Comparison of ENCODE assay signal across 7 cellular contexts in the genomic region with DNA sequence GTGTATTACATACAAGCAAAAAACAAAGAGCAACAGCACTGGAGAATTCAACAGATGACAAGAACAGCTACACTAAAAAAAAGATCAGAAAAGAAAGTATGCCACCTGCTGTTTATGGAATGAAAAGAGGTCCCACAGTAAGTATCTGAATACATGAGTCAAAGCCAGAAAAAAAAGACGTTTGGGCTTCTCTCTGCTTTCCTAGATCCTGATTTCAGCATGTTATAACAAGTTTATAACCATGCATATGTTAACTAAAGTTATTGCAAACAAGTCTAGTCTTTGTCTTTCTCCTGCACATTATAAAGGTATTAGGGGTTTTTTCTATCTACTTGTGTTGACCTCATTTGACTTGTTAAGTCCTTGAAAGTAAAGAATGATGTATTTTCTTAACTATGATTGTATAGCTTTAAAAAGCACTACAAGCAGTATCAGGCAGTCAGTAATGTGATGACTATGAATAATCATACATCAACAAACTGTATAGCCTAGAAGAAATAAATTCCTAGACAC.
DNase-seq lines count a peak whose midpoint lies in the region; ATAC-seq, FAIRE-seq and TF ChIP-seq lines count a peak whose summit lies in the region.

No MANE protein-coding gene starts in this region.

- WGBS in small intestine, 3 donors: 3% methylated on average over 1 of the region's 1 CpG

- no peaks in the 10 kb centered on the region for H3K27me3 ChIP-seq in small intestine (ENCODE audit: control insufficient read depth in 2 of 2, insufficient read depth in 2 of 2, low read length in 2 of 2)

- CTCF ChIA-PET in GM10248 (lab: Yijun Ruan, JAX): interaction anchor here (1.0 to 1.2 kb wide), 5 partner anchors 8 to 763 kb away, joined by 3 to 6 read pairs (median 5); no protein-coding TSS in a partner anchor

- H3K4me1 ChIP-seq in small intestine (ENCODE audit: control insufficient read depth in 2 of 2, insufficient read depth in 1 of 2, low read depth in 1 of 2, low read length in 1 of 2): no peaks in the 10 kb centered on the region

- peak; percentile 31 for TF ChIP-seq CTCF in GM10248 (IDR thresholded peaks at IDR 0.05; ENCODE audit: control extremely low read depth, extremely low read depth, low read depth, missing control alignments)

- peak; percentile 75 for TF ChIP-seq RAD21 in Ishikawa (IDR thresholded peaks at IDR 0.05; ENCODE audit: low read depth)

- TF ChIP-seq EP300 in Ishikawa (IDR thresholded peaks at IDR 0.05; ENCODE audit: borderline replicate concordance): no peak

- FAIRE-seq in small intestine (lab: Jason Lieb, UNC): no peak

- H3K4me3 ChIP-seq in small intestine (ENCODE audit: low read depth in 1 of 2, low read length in 2 of 2): no peak overlapping the region

- DNase-seq in GM10248 (ENCODE audit: extremely low spot score): peak; percentile 14
- DNase-seq in T-helper 17 cell: no peak
- DNase-seq in glomerular visceral epithelial cell (ENCODE audit: extremely low spot score): peak; percentile 69
- DNase-seq in small intestine: peak; percentile 27
- no peak for DNase-seq in mucosa of gallbladder (ENCODE audit: low spot score)

- no peaks in the 10 kb centered on the region for H3K36me3 Mint-ChIP-seq in T-helper 17 cell (ENCODE audit: low read depth)

- peaks cover 12% of the 10 kb centered on the region for H3K4me1 Mint-ChIP-seq in T-helper 17 cell

- no peak overlapping the region for H3K4me3 Mint-ChIP-seq in T-helper 17 cell

- no peaks in the 10 kb centered on the region for H3K9me3 ChIP-seq in T-helper 17 cell (ENCODE audit: control insufficient read depth, low read length, poor library complexity, severe bottlenecking)
- no peaks in the 10 kb centered on the region for H3K9me3 ChIP-seq in small intestine (ENCODE audit: control insufficient read depth, low read depth)

- H3K36me3 ChIP-seq in small intestine (ENCODE audit: control insufficient read depth in 2 of 2, insufficient read depth in 2 of 2, low read length in 2 of 2): no peaks in the 10 kb centered on the region

- no peaks in the 10 kb centered on the region for H3K27me3 Mint-ChIP-seq in T-helper 17 cell

- no peak overlapping the region for H3K27ac ChIP-seq in small intestine (ENCODE audit: low read depth in 1 of 2, low read length in 1 of 2)

- H3K27ac Mint-ChIP-seq in T-helper 17 cell: no peak overlapping the region

- POLR2A ChIA-PET in GM10248 (lab: Yijun Ruan, JAX): no interaction called here

- ATAC-seq in GM21526 (IDR thresholded peaks at IDR 0.05; ENCODE audit: low FRiP score, unreplicated experiment) (peak; percentile 74), T-helper 17 cell (peak; percentile 42)

TF ChIP-seq in Ishikawa, 13 proteins besides CTCF, POLR2A, EP300 and RAD21:
- TF ChIP-seq TEAD4 (IDR thresholded peaks at IDR 0.05): no peak

Comparison
In these comparisons a context has a peak if more than half of its experiments do, and no peak if none do; other contexts are left out.
1. DNase-seq: peak in GM10248 (single experiment), glomerular visceral epithelial cell (single experiment) and small intestine (single experiment); none in T-helper 17 cell (0 of 3) and mucosa of gallbladder (single experiment).